In the genomic region with DNA sequence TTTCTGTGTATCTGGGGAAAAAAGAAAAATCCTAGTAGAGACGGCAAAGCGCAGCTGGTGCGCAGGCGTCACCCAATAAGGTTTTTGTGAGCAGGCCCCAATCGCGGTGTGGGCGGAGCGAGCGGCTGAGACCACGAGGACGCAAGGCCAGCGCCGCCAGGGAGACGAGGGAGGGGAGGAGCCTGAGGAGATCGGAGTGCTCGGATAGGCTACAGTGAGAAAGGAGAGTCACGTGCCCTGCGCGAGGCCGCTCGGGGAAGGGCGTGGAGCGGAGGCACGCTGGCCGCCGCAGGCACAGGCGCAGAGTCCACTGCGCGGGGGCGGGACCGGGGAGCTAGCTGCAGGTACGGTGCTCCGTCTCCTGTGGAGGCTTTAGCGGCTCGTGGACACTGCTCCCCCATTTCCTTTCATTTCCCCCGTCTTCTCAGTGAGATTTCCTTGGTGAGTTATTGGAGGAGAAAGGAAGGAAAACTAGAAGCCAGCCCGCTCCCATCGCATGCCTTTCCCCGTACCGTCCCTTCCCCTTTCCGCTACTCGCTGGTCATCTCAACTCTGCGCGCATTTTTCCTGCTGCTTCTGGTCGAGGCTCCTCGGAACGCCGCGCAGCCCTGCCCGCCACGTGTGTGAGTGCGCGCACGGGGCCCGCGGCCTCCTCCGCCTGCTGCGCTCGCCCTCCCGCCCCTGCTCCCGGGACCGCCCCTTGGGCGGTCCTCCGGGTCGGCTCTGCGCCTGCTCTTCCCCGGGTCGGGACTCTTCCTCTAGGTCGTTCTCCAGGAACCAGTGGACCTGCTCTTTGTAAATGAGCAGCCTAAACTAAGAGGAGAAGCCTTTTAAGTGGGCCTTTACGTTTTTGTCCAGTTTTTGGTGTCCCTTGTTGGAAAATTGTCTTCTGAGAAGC, we compare ENCODE assay signal across 8 cellular contexts. TPM values are rescaled to one million over a fixed set of nuclear protein-coding genes. Genes with fewer than 3 reads are reported as not detected.
DNase-seq lines count a peak whose midpoint lies in the region; TF ChIP-seq lines count a peak whose summit lies in the region.

A gene with protein sequence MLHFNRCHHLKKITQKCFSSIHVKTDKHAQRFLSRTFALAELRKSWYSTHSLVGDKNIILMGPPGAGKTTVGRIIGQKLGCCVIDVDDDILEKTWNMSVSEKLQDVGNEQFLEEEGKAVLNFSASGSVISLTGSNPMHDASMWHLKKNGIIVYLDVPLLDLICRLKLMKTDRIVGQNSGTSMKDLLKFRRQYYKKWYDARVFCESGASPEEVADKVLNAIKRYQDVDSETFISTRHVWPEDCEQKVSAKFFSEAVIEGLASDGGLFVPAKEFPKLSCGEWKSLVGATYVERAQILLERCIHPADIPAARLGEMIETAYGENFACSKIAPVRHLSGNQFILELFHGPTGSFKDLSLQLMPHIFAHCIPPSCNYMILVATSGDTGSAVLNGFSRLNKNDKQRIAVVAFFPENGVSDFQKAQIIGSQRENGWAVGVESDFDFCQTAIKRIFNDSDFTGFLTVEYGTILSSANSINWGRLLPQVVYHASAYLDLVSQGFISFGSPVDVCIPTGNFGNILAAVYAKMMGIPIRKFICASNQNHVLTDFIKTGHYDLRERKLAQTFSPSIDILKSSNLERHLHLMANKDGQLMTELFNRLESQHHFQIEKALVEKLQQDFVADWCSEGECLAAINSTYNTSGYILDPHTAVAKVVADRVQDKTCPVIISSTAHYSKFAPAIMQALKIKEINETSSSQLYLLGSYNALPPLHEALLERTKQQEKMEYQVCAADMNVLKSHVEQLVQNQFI (plus strand): TSS at position 264 of the 898 bp plus-strand sequence. CDS start 6,612 bp downstream, outside the sequence.

- H3K4me1 ChIP-seq in suprapubic skin, result peaks cover 22% of the 10 kb centered on the region

- peak within 1 kb of the TSS; percentile 95 for H3K27ac Mint-ChIP-seq in activated naive CD4-positive, alpha-beta T cell treated with anti-CD3 and anti-CD28 coated beads, Interleukin-2, amount 50 U/mL, for 24 hours

- no peaks in the 10 kb centered on the region for H3K9me3 Mint-ChIP-seq in activated naive CD4-positive, alpha-beta T cell treated with anti-CD3 and anti-CD28 coated beads, Interleukin-2, amount 50 U/mL, for 24 hours

- TF ChIP-seq CTCF in HFF-Myc (IDR thresholded peaks at IDR 0.05; ENCODE audit: low read depth, low read length, missing control alignments) (no peak), NB4 (IDR thresholded peaks at IDR 0.05; ENCODE audit: low read depth, low read length) (no peak), suprapubic skin (IDR thresholded peaks at IDR 0.05) (no peak)

- peak; percentile 92 for DNase-seq in GM04503 (ENCODE audit: low read depth)
- peak; percentile 97 for DNase-seq in HFF-Myc (ENCODE audit: extremely low read depth, low read depth)
- DNase-seq in NB4 (ENCODE audit: low read depth), result peak; percentile 94
- peak; percentile 98 for DNase-seq in SK-N-DZ (ENCODE audit: low spot score)
- peak; percentile 99 for DNase-seq in globus pallidus (ENCODE audit: low spot score)
- peak; percentile 65 to 99 (median 97) for DNase-seq in nucleus accumbens (lab: John Stamatoyannopoulos, UW)
- DNase-seq in suprapubic skin (ENCODE audit: low spot score in 2 of 2), result peak; percentile 98 to 99

- no peaks in the 10 kb centered on the region for H3K9me3 ChIP-seq in suprapubic skin

- no peaks in the 10 kb centered on the region for H3K36me3 Mint-ChIP-seq in activated naive CD4-positive, alpha-beta T cell treated with anti-CD3 and anti-CD28 coated beads, Interleukin-2, amount 50 U/mL, for 24 hours

- TF ChIP-seq EP300 in suprapubic skin (IDR thresholded peaks at IDR 0.05), result no peak

- peaks cover 34% of the 10 kb centered on the region for H3K4me1 Mint-ChIP-seq in activated naive CD4-positive, alpha-beta T cell treated with anti-CD3 and anti-CD28 coated beads, Interleukin-2, amount 50 U/mL, for 24 hours

- peak within 1 kb of the TSS; percentile 96 for H3K27ac ChIP-seq in suprapubic skin

- TF ChIP-seq POLR2A in NB4 (IDR thresholded peaks at IDR 0.05; ENCODE audit: extremely low read depth, insufficient read length), result no peak
- TF ChIP-seq POLR2A in suprapubic skin (IDR thresholded peaks at IDR 0.05), result peak in 1 of 2 donors; percentile 64

- H3K27me3 ChIP-seq in suprapubic skin, result no peaks in the 10 kb centered on the region

- H3K27me3 Mint-ChIP-seq in activated naive CD4-positive, alpha-beta T cell treated with anti-CD3 and anti-CD28 coated beads, Interleukin-2, amount 50 U/mL, for 24 hours, result no peaks in the 10 kb centered on the region

- WGBS in suprapubic skin, result under 1% methylated on average over 59 of the region's 70 CpGs

- peak within 1 kb of the TSS; percentile 93 for H3K4me3 Mint-ChIP-seq in activated naive CD4-positive, alpha-beta T cell treated with anti-CD3 and anti-CD28 coated beads, Interleukin-2, amount 50 U/mL, for 24 hours

- no peaks in the 10 kb centered on the region for H3K36me3 ChIP-seq in suprapubic skin

- H3K4me3 ChIP-seq in HFF-Myc (replicated peaks; ENCODE audit: low read depth, low read length) (peak within 1 kb of the TSS; percentile 62), NB4 (ENCODE audit: low read depth, low read length) (peak within 1 kb of the TSS; percentile 70), suprapubic skin (peak within 1 kb of the TSS; percentile 68)

RNA-seq across cellular contexts. Expression of the gene that starts here (rescaled TPM):
- 6.0 and 6.2 TPM in 2 replicates for polyA plus RNA-seq in SK-N-DZ (2014; cell fraction: cytosol; rRNA removed)
- polyA plus RNA-seq in SK-N-DZ (2014; cell fraction: nucleus; rRNA removed), result 3.1 and 3.2 TPM in 2 replicates
- total RNA-seq in suprapubic skin, result 1 to 10 TPM; 1.1 to 2.2 (median 2.0) TPM

Comparison
In these comparisons a context has a peak if more than half of its experiments do, and no peak if none do; other contexts are left out.
1. Peak in every context shown above with its lines: DNase-seq, H3K4me3 ChIP-seq and H3K27ac ChIP-seq.